In genomic region chr12:52826611-52827498, GRCh38 we compare ENCODE assay signal across 28 cellular contexts. TPM values are rescaled to one million over a fixed set of nuclear protein-coding genes. Genes with fewer than 3 reads are reported as not detected.
DNase-seq lines count a peak whose midpoint lies in the region; ATAC-seq and TF ChIP-seq lines count a peak whose summit lies in the region.
"Had no signal": no experiment of that assay in that cellular context is flagged by ENCODE, and none has a peak within 500 bp of the region (broad histone marks: within the 10 kb centered on the region; RNA-seq: fewer than 3 reads in every experiment).

No MANE protein-coding gene starts in this region.

- H3K14ac ChIP-seq in H9 (ENCODE audit: insufficient read depth, low read length), result peak overlapping the region; percentile 71

- no peaks in the 10 kb centered on the region for H3K36me3 Mint-ChIP-seq in H9 (ENCODE audit: insufficient read depth in 1 of 3, low read depth in 3 of 3)
- H3K36me3 Mint-ChIP-seq in stimulated activated effector memory CD8-positive, alpha-beta T cell treated with anti-CD3 and anti-CD28 coated beads, Interleukin-12 subunit alpha, Interleukin-12 subunit beta, amount 100 ng/mL, for 72 hours, result no peaks in the 10 kb centered on the region
- H3K36me3 Mint-ChIP-seq: CD8-positive, alpha-beta memory T cell; naive B cell had no signal

- H3K4me1 ChIP-seq in H9 (ENCODE audit: insufficient read depth, low read length), result peaks cover 5% of the 10 kb centered on the region; the same call in 1 of the 2 replicates
- peaks cover 42% of the 10 kb centered on the region for H3K4me1 ChIP-seq in adipocyte (ENCODE audit: control insufficient read depth, insufficient read depth, low read length)
- H3K4me1 ChIP-seq: foreskin keratinocyte had no signal

- H3K4ac ChIP-seq in H9 (ENCODE audit: low read depth, low read length), result no peak overlapping the region; the same call in 1 of the 2 replicates

- H3K27ac Mint-ChIP-seq in H9, result peak overlapping the region in 2 of 3 experiments; percentile 34 to 72; a peak in 3 of 7 replicates
- H3K27ac Mint-ChIP-seq in stimulated activated effector memory CD8-positive, alpha-beta T cell treated with anti-CD3 and anti-CD28 coated beads, Interleukin-12 subunit alpha, Interleukin-12 subunit beta, amount 100 ng/mL, for 72 hours, result peak overlapping the region; percentile 53
- H3K27ac Mint-ChIP-seq: activated naive CD4-positive, alpha-beta T cell treated with anti-CD3 and anti-CD28 coated beads for 36 hours; CD8-positive, alpha-beta memory T cell; naive B cell had no signal

- peaks cover 2% of the 10 kb centered on the region; the same call in 1 of the 2 replicates for H3K27me3 Mint-ChIP-seq in H9 (ENCODE audit: low read depth)

- no peaks in the 10 kb centered on the region for H4K20me1 ChIP-seq in H9 (ENCODE audit: control insufficient read depth, insufficient read depth, insufficient read length)

- H2BK12ac ChIP-seq in H9 (ENCODE audit: insufficient read length, low read depth, low read length), result peak overlapping the region; percentile 3

- no peak overlapping the region for H2BK20ac ChIP-seq in H9 (ENCODE audit: low read depth, low read length, poor library complexity, severe bottlenecking)

- H3K27ac ChIP-seq in H9 (ENCODE audit: insufficient read length, low read depth, low read length), result no peak overlapping the region
- H3K27ac ChIP-seq: foreskin keratinocyte, hepatocyte, sigmoid colon had no signal

- TF ChIP-seq CTCF in H9 (conservative IDR thresholded peaks at IDR 0.05), result no peak

- H3T11ph ChIP-seq in H9 (ENCODE audit: low read length), result peak overlapping the region; percentile 54

- H4K5ac ChIP-seq in H9 (ENCODE audit: insufficient read length, low read depth, low read length), result no peak overlapping the region

- no peak overlapping the region for H2BK120ac ChIP-seq in H9 (ENCODE audit: low read depth, low read length, poor library complexity, severe bottlenecking)

- no peaks in the 10 kb centered on the region for H3K79me1 ChIP-seq in H9 (ENCODE audit: insufficient read depth, low read depth, low read length, poor library complexity, severe bottlenecking)

- H3K9me3 ChIP-seq in H9 (ENCODE audit: control insufficient read depth, low read depth, low read length) (no peaks in the 10 kb centered on the region), adipocyte (ENCODE audit: control insufficient read depth, low read length) (no peaks in the 10 kb centered on the region)
- H3K9me3 ChIP-seq: MG63, sigmoid colon had no signal

- H2AK5ac ChIP-seq in H9 (ENCODE audit: insufficient read length, low read length), result no peak overlapping the region

- peaks cover 5 to 7% of the 10 kb centered on the region in 2 experiments; a peak in 3 of 4 replicates for H3K4me1 Mint-ChIP-seq in H9
- H3K4me1 Mint-ChIP-seq in stimulated activated effector memory CD8-positive, alpha-beta T cell treated with anti-CD3 and anti-CD28 coated beads, Interleukin-12 subunit alpha, Interleukin-12 subunit beta, amount 100 ng/mL, for 72 hours, result peaks cover 5% of the 10 kb centered on the region
- H3K4me1 Mint-ChIP-seq: CD8-positive, alpha-beta memory T cell; naive B cell had no signal

- no peaks in the 10 kb centered on the region for H3K23me2 ChIP-seq in H9 (ENCODE audit: insufficient read length, low read depth, low read length, poor library complexity, severe bottlenecking)

- H3K36me3 ChIP-seq in adipocyte (ENCODE audit: control insufficient read depth, insufficient read depth, low read length, severe bottlenecking), result peaks cover 3% of the 10 kb centered on the region
- H3K36me3 ChIP-seq: MG63, sigmoid colon had no signal

- no peaks in the 10 kb centered on the region for H3K9me3 Mint-ChIP-seq in H9
- H3K9me3 Mint-ChIP-seq in stimulated activated effector memory CD8-positive, alpha-beta T cell treated with anti-CD3 and anti-CD28 coated beads, Interleukin-12 subunit alpha, Interleukin-12 subunit beta, amount 100 ng/mL, for 72 hours, result no peaks in the 10 kb centered on the region
- H3K9me3 Mint-ChIP-seq: activated naive CD4-positive, alpha-beta T cell treated with anti-CD3 and anti-CD28 coated beads for 36 hours; CD8-positive, alpha-beta memory T cell; naive B cell had no signal

- no peak overlapping the region for H2BK15ac ChIP-seq in H9 (ENCODE audit: low read depth, low read length)

- peak overlapping the region; percentile 18 for H3K23ac ChIP-seq in H9 (ENCODE audit: insufficient read length, low read depth, low read length)

- peak overlapping the region; percentile 82 for H4K91ac ChIP-seq in H9 (ENCODE audit: insufficient read length, low read depth, low read length)

- H3K27me3 ChIP-seq in H9 (ENCODE audit: insufficient read depth, low read length) (no peaks in the 10 kb centered on the region), adipocyte (replicated peaks; ENCODE audit: control insufficient read depth, insufficient read depth, low read length) (no peaks in the 10 kb centered on the region)
- H3K27me3 ChIP-seq: MG63, sigmoid colon had no signal

- no peak overlapping the region for H3K4me3 ChIP-seq in adipocyte (ENCODE audit: low read length)
- H3K4me3 ChIP-seq: hepatocyte, MG63, sigmoid colon had no signal

- H3K4me3 Mint-ChIP-seq in H9, result no peak overlapping the region
- no peak overlapping the region for H3K4me3 Mint-ChIP-seq in stimulated activated effector memory CD8-positive, alpha-beta T cell treated with anti-CD3 and anti-CD28 coated beads, Interleukin-12 subunit alpha, Interleukin-12 subunit beta, amount 100 ng/mL, for 72 hours
- H3K4me3 Mint-ChIP-seq: activated naive CD4-positive, alpha-beta T cell treated with anti-CD3 and anti-CD28 coated beads for 36 hours; CD8-positive, alpha-beta memory T cell had no signal

- no CpG with 5 or more reads among the region's 11 CpGs for WGBS in H9 (ENCODE audit: extremely low coverage, insufficient read length, low lambda C conversion rate)

- DNase-seq in H9, result no peak
- peak; percentile 32 for DNase-seq in adipocyte (ENCODE audit: low read depth)
- peak; percentile 27 for DNase-seq in left kidney (ENCODE audit: low read depth, low spot score)
- DNase-seq in stimulated activated effector memory CD8-positive, alpha-beta T cell treated with anti-CD3 and anti-CD28 coated beads, Interleukin-12 subunit alpha, Interleukin-12 subunit beta, amount 100 ng/mL, for 72 hours (ENCODE audit: low spot score in 2 of 2), result no peak
- DNase-seq in CD1c-positive myeloid dendritic cell (ENCODE audit: extremely low spot score), result no peak
- DNase-seq: activated naive CD4-positive, alpha-beta T cell treated with anti-CD3 and anti-CD28 coated beads for 36 hours; activated T-cell treated with anti-CD3 and anti-CD28 coated beads, Interleukin-2, amount 50 U/mL, for 48 hours; CD8-positive, alpha-beta memory T cell; DMS79; erythroblast; foreskin keratinocyte; GOT3; islet precursor cell; mammary epithelial cell; MG63; naive B cell; NCI-H1417; NCI-H510A; NK-92 treated with Interleukin-12 subunit alpha and Interleukin-12 subunit beta, amount 100 ng/mL, for 24 hours; SIG-M5; sigmoid colon; T-helper 1 cell had no signal

- H2AFZ ChIP-seq in H9 (ENCODE audit: low read length), result no peak overlapping the region
- H2AFZ ChIP-seq: hepatocyte had no signal

- H2BK5ac ChIP-seq in H9 (ENCODE audit: insufficient read length, low read length), result no peak overlapping the region

- H4K8ac ChIP-seq in H9 (replicated peaks; ENCODE audit: insufficient read length, low read depth, low read length), result peak overlapping the region; percentile 64

- H3K9ac ChIP-seq in H9 (ENCODE audit: extremely low read depth, insufficient read length, low read length), result no peak overlapping the region
- no peak overlapping the region for H3K9ac ChIP-seq in adipocyte (ENCODE audit: low read length)

- no peak for ATAC-seq in stimulated activated effector memory CD8-positive, alpha-beta T cell treated with anti-CD3 and anti-CD28 coated beads, Interleukin-12 subunit alpha, Interleukin-12 subunit beta, amount 100 ng/mL, for 72 hours
- ATAC-seq in GM18498 (IDR thresholded peaks at IDR 0.05; ENCODE audit: unreplicated experiment) (no peak), HG02798 (IDR thresholded peaks at IDR 0.05; ENCODE audit: poor library complexity, unreplicated experiment) (no peak)
- ATAC-seq: foreskin keratinocyte, Panc1 had no signal

- H3K56ac ChIP-seq in H9 (ENCODE audit: insufficient read length, low read depth, low read length), result no peak overlapping the region

- no peak overlapping the region for H3K4me2 ChIP-seq in H9 (ENCODE audit: insufficient read depth, insufficient read length, low read length)
- H3K4me2 ChIP-seq: hepatocyte had no signal

- H3K79me2 ChIP-seq in H9 (ENCODE audit: insufficient read depth, low read length), result no peaks in the 10 kb centered on the region
- H3K79me2 ChIP-seq: hepatocyte had no signal

- peak overlapping the region; percentile 57 for H3K18ac ChIP-seq in H9 (ENCODE audit: insufficient read length, low read depth, low read length)

RNA-seq across cellular contexts. Expression of gene KRT79, which starts 7.3 kb away (rescaled TPM):
- not detected in 2 replicates for total RNA-seq in H9 (2021)
- total RNA-seq: activated naive CD4-positive, alpha-beta T cell treated with anti-CD3 and anti-CD28 coated beads for 36 hours; CD8-positive, alpha-beta memory T cell; foreskin keratinocyte; mammary epithelial cell; sigmoid colon had no signal

RNA-seq across cellular contexts. Expression of gene KRT4, which starts 12.9 kb away (rescaled TPM):
- total RNA-seq in H9 (2021), result not detected in 2 replicates
- total RNA-seq: activated naive CD4-positive, alpha-beta T cell treated with anti-CD3 and anti-CD28 coated beads for 36 hours; CD8-positive, alpha-beta memory T cell; mammary epithelial cell; omental fat pad; sigmoid colon; subcutaneous adipose tissue had no signal

RNA-seq across cellular contexts. Expression of gene KRT78, which starts 21.9 kb away (rescaled TPM):
- total RNA-seq in H9 (2021), result not detected in 2 replicates
- total RNA-seq: activated naive CD4-positive, alpha-beta T cell treated with anti-CD3 and anti-CD28 coated beads for 36 hours; CD8-positive, alpha-beta memory T cell; hepatocyte; mammary epithelial cell; sigmoid colon; subcutaneous adipose tissue had no signal

RNA-seq across cellular contexts. Expression of gene KRT3, which starts 30.9 kb away (rescaled TPM):
- not detected in 2 replicates for total RNA-seq in H9 (2021)
- total RNA-seq: activated naive CD4-positive, alpha-beta T cell treated with anti-CD3 and anti-CD28 coated beads for 36 hours; CD8-positive, alpha-beta memory T cell; foreskin keratinocyte; hepatocyte; mammary epithelial cell; omental fat pad; sigmoid colon; subcutaneous adipose tissue had no signal

RNA-seq across cellular contexts. Expression of gene KRT76, which starts 49.7 kb away (rescaled TPM):
- total RNA-seq in H9 (2021), result not detected in 2 replicates
- total RNA-seq: activated naive CD4-positive, alpha-beta T cell treated with anti-CD3 and anti-CD28 coated beads for 36 hours; CD8-positive, alpha-beta memory T cell; foreskin keratinocyte; hepatocyte; mammary epithelial cell; omental fat pad; sigmoid colon; subcutaneous adipose tissue had no signal

Comparison
In these comparisons a context has a peak if more than half of its experiments do, and no peak if none do; other contexts are left out.
1. DNase-seq: peak in adipocyte (single experiment) and left kidney (single experiment); none in H9 (single experiment), stimulated activated effector memory CD8-positive, alpha-beta T cell treated with anti-CD3 and anti-CD28 coated beads, Interleukin-12 subunit alpha, Interleukin-12 subunit beta, amount 100 ng/mL, for 72 hours (0 of 2) and CD1c-positive myeloid dendritic cell (single experiment).